In the genomic region with DNA sequence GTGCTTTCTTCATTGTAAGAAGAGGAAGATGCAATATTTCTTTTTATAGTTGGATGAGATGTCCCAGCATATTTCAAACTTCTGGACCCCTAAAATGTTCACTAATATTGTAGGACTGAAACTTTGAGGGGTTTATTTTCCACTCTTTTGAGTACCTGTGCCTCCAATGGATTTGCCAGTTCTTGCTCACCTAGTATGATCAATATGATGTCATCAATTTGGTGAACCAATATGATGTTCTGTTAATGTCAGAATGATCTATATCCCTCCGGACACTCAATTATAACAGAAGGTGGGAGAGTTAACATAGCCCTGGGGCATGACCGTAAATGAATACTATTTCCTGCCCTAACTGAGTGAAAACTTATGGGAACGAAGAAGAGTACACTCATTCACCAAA, we compare ENCODE assay signal across 8 cellular contexts.
"Had no signal": no experiment of that assay in that cellular context is flagged by ENCODE, and none has a peak within 500 bp of the region (broad histone marks: within the 10 kb centered on the region; RNA-seq: fewer than 3 reads in every experiment).

No MANE protein-coding gene starts in this region.

- H3K4me3 ChIP-seq: GM12878 had no signal

- DNase-seq: GDM1, GF-D8 had no signal

- FAIRE-seq: G401.6, GM12878, GM12891, GM12892, GM18507, GM19239 had no signal

- ATAC-seq: GM12878 had no signal
